ENCODE assay signal across 26 cellular contexts in genomic region chr17:4165301-4166010, GRCh38.
"Had no signal": no experiment of that assay in that cellular context is flagged by ENCODE, and none has a peak within 500 bp of the region (broad histone marks: within the 10 kb centered on the region; RNA-seq: fewer than 3 reads in every experiment).

No MANE protein-coding gene starts in this region.

- H3K9ac ChIP-seq: SK-N-SH had no signal

- DNase-seq: activated CD4-positive, alpha-beta memory T cell treated with anti-CD3 and anti-CD28 coated beads for 36 hours; activated CD8-positive, alpha-beta memory T cell treated with anti-CD3 and anti-CD28 coated beads, Interleukin-2, amount 10 ng/mL, durations not matched to agents 7 days and 5 days; activated naive CD4-positive, alpha-beta T cell treated with anti-CD3 and anti-CD28 coated beads, Interleukin-2, amount 10 ng/mL, durations not matched to agents 7 days and 5 days; activated T-cell treated with anti-CD3 and anti-CD28 coated beads, Interleukin-2, amount 50 U/mL, for 1 hour; caudate nucleus; effector CD4-positive, alpha-beta T cell; left lung; mesenchymal stem cell; naive thymus-derived CD8-positive, alpha-beta T cell; occipital lobe; right lobe of liver; SK-N-SH; stimulated activated CD4-positive, alpha-beta T cell treated with anti-CD3 and anti-CD28 coated beads, Interleukin-4, amount 100 ng/mL, for 4 hours; stimulated activated CD8-positive, alpha-beta memory T cell treated with anti-CD3 and anti-CD28 coated beads, Interleukin-4, amount 100 ng/mL, for 48 hours; stimulated activated naive CD4-positive, alpha-beta T cell treated with Interleukin-2 at 50 U/mL for 16 hours; substantia nigra; T-helper 1 cell; T1000 had no signal

- H3K4me1 ChIP-seq: right lobe of liver had no signal

- H3K9me3 Mint-ChIP-seq: activated CD4-positive, alpha-beta memory T cell treated with anti-CD3 and anti-CD28 coated beads for 36 hours; activated naive CD4-positive, alpha-beta T cell treated with anti-CD3 and anti-CD28 coated beads, Interleukin-2, amount 10 ng/mL, durations not matched to agents 7 days and 5 days; activated T-helper 2 cell treated with anti-CD3 and anti-CD28 coated beads, Interferon-gamma antibody, Interleukin-2, Interleukin-4, amounts not matched to agents 10 μg/mL and 5 μg/mL and 100 μg/mL, durations not matched to agents 14 hours and 24 hours and 36 hours; naive thymus-derived CD8-positive, alpha-beta T cell; type B pancreatic cell had no signal

- FAIRE-seq: endothelial cell of umbilical vein, frontal cortex had no signal

- H3K4me3 Mint-ChIP-seq: activated CD4-positive, alpha-beta memory T cell treated with anti-CD3 and anti-CD28 coated beads for 36 hours; activated CD8-positive, alpha-beta memory T cell treated with anti-CD3 and anti-CD28 coated beads, Interleukin-2, amount 10 ng/mL, durations not matched to agents 7 days and 5 days; activated naive CD4-positive, alpha-beta T cell treated with anti-CD3 and anti-CD28 coated beads, Interleukin-2, amount 10 ng/mL, durations not matched to agents 7 days and 5 days; naive thymus-derived CD8-positive, alpha-beta T cell; type B pancreatic cell had no signal

- H3K27me3 Mint-ChIP-seq: activated CD4-positive, alpha-beta memory T cell treated with anti-CD3 and anti-CD28 coated beads for 36 hours; activated CD8-positive, alpha-beta memory T cell treated with anti-CD3 and anti-CD28 coated beads, Interleukin-2, amount 10 ng/mL, durations not matched to agents 7 days and 5 days; activated naive CD4-positive, alpha-beta T cell treated with anti-CD3 and anti-CD28 coated beads, Interleukin-2, amount 10 ng/mL, durations not matched to agents 7 days and 5 days; naive thymus-derived CD8-positive, alpha-beta T cell; progenitor cell of endocrine pancreas; type B pancreatic cell had no signal

- H3K4me3 ChIP-seq: coronary artery, left lung, right lobe of liver, smooth muscle cell had no signal

- H3K9me3 ChIP-seq: left lung, right lobe of liver, SK-N-SH had no signal

- H3K27ac ChIP-seq: coronary artery, left lung, right lobe of liver, VCaP had no signal

- H3K27ac Mint-ChIP-seq: activated CD4-positive, alpha-beta memory T cell treated with anti-CD3 and anti-CD28 coated beads for 36 hours; activated CD8-positive, alpha-beta memory T cell treated with anti-CD3 and anti-CD28 coated beads, Interleukin-2, amount 10 ng/mL, durations not matched to agents 7 days and 5 days; activated naive CD4-positive, alpha-beta T cell treated with anti-CD3 and anti-CD28 coated beads, Interleukin-2, amount 10 ng/mL, durations not matched to agents 7 days and 5 days; activated T-helper 2 cell treated with anti-CD3 and anti-CD28 coated beads, Interferon-gamma antibody, Interleukin-2, Interleukin-4, amounts not matched to agents 10 μg/mL and 5 μg/mL and 100 μg/mL, durations not matched to agents 14 hours and 24 hours and 36 hours; progenitor cell of endocrine pancreas; type B pancreatic cell had no signal

- H3K27me3 ChIP-seq: left lung, right lobe of liver had no signal

- ATAC-seq: activated CD8-positive, alpha-beta memory T cell treated with anti-CD3 and anti-CD28 coated beads, Interleukin-2, amount 10 ng/mL, durations not matched to agents 7 days and 5 days; left lung; naive thymus-derived CD8-positive, alpha-beta T cell; right lobe of liver had no signal

- H3K4me2 ChIP-seq: SK-N-SH, smooth muscle cell had no signal
